In the genomic region with DNA sequence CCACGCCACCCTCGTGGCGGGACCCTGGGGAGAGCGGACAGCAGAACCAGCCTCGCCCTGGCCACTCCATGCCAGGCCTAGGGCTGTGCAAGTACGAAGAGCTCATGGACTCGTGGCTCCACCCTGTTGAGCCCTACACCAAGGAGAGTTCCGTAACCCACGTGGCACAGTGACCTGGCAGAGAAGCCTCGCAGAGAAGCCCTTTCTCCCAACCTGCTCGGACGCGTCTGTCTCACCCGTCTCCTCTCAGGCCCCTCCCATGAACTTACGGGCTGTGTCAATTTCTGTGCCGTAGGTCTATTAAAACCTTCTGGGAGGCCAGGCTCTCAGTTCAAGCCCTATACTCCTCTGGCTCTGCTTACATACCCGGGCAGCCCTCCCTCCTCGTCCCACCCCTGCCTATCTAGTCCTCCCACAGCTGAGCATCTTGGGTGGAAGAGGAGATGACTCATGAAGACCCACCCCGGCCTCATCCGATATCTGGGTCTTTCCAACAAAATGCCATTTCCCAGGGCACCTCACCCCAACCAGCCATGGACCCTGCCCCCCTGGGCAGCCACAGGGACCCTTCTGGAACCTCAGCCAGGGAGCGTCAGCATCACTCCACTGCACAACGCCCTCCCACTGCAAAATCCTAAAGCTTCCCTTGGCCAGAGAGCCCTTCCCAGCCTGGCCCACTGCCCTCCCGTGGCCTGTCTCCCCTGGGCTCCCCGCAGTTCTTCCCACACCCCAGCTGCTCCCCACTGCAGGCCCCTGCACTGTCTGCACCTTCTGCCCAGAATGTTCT, we compare ENCODE assay signal across 8 cellular contexts. TPM values are rescaled to one million over a fixed set of nuclear protein-coding genes. Genes with fewer than 3 reads are reported as not detected.
DNase-seq lines count a peak whose midpoint lies in the region; ATAC-seq, FAIRE-seq and TF ChIP-seq lines count a peak whose summit lies in the region.

No MANE protein-coding gene starts in this region.

- H3K4me1 ChIP-seq in HepG2 (ENCODE audit: insufficient read depth, low read length) (peaks cover 16% of the 10 kb centered on the region), right lobe of liver (peaks cover 0 to 5% (median 0%) of the 10 kb centered on the region in 4 donors), lower lobe of right lung (peaks cover 14% of the 10 kb centered on the region), vagina (peaks cover 33% of the 10 kb centered on the region)

- H3K27me3 ChIP-seq in HepG2 (ENCODE audit: control insufficient read depth in 1 of 2, insufficient read depth in 2 of 2, low read length in 2 of 2) (no peaks in the 10 kb centered on the region; a peak in 1 of 5 replicates), right lobe of liver (no peaks in the 10 kb centered on the region), lower lobe of right lung (ENCODE audit: low read depth) (no peaks in the 10 kb centered on the region), vagina (no peaks in the 10 kb centered on the region)

- peak overlapping the region; percentile 79 for H3K27ac Mint-ChIP-seq in chondrocyte (ENCODE audit: unreplicated experiment)

- TF ChIP-seq POLR2A in HepG2 (IDR thresholded peaks at IDR 0.05; ENCODE audit: insufficient read depth in 1 of 2, low read depth in 2 of 2, low read length in 2 of 2) (no peak), right lobe of liver (IDR thresholded peaks at IDR 0.05) (no peak), vagina (IDR thresholded peaks at IDR 0.05) (no peak)

- TF ChIP-seq CTCF in HepG2 (CRISPR knock-in tag; IDR thresholded peaks at IDR 0.05) (no peak), right lobe of liver (IDR thresholded peaks at IDR 0.05) (no peak), chondrocyte (IDR thresholded peaks at IDR 0.05) (no peak), lower lobe of right lung (IDR thresholded peaks at IDR 0.05) (no peak), vagina (IDR thresholded peaks at IDR 0.05) (no peak)

- no peaks in the 10 kb centered on the region for H3K9me3 Mint-ChIP-seq in chondrocyte (ENCODE audit: low read depth)

- DNase-seq in HepG2 (ENCODE audit: low spot score) (no peak), right lobe of liver (no peak), chondrocyte (ENCODE audit: low spot score) (no peak), lower lobe of right lung (no peak), vagina (ENCODE audit: extremely low spot score in 2 of 2) (no peak)

- peaks cover 26% of the 10 kb centered on the region for H3K4me1 Mint-ChIP-seq in chondrocyte (ENCODE audit: low read depth)

- TF ChIP-seq EP300 in HepG2 (IDR thresholded peaks at IDR 0.05; ENCODE audit: low read depth in 2 of 2, low read length in 2 of 2) (no peak), HepG2 (CRISPR knock-in tag; IDR thresholded peaks at IDR 0.05; ENCODE audit: borderline replicate concordance) (no peak)

- CTCF ChIA-PET in HepG2 (lab: Yijun Ruan, JAX; ENCODE audit: low intra/inter-chr PET ratio, low total read pairs) = no interaction called here

- H3K27me3 Mint-ChIP-seq in chondrocyte (ENCODE audit: low read depth) = no peaks in the 10 kb centered on the region

- peak overlapping the region; percentile 97; the same call in 1 of the 2 replicates for H3K4me2 ChIP-seq in HepG2 (ENCODE audit: low read depth, low read length)

- in situ Hi-C loops in HepG2 (cut with HindIII; ENCODE audit: extremely low pct_ligation_motif_present, low pct_unique_long_range_greater_than_20kb) = no loop called here

- peaks cover 7% of the 10 kb centered on the region for H3K36me3 Mint-ChIP-seq in chondrocyte (ENCODE audit: low read depth)

- H4K20me1 ChIP-seq in HepG2 (ENCODE audit: insufficient read depth, low read length) = no peaks in the 10 kb centered on the region

- H3K27ac ChIP-seq in HepG2 (ENCODE audit: extremely low read length, insufficient read depth, low read length) (no peak overlapping the region), right lobe of liver (no peak overlapping the region), lower lobe of right lung (no peak overlapping the region), vagina (peak overlapping the region; percentile 86)

- H3K79me2 ChIP-seq in HepG2 (ENCODE audit: insufficient read depth, low read length) = peaks cover 10% of the 10 kb centered on the region

- no peak for FAIRE-seq in HepG2 (lab: Jason Lieb, UNC)

- WGBS in HepG2 (ENCODE audit: low lambda C conversion rate) = 95% methylated on average over 24 of the region's 24 CpGs
- 67% methylated on average over 11 of the region's 24 CpGs for WGBS in right lobe of liver (ENCODE audit: insufficient coverage, low coverage, low lambda C conversion rate, missing lambda C conversion rate)

- H3K4me3 ChIP-seq in HepG2 (replicated peaks in 1 of 3; ENCODE audit: insufficient read depth in 1 of 3, low read depth in 2 of 3, low read length in 3 of 3) = no peak overlapping the region; a peak in 1 of 6 replicates
- no peak overlapping the region for H3K4me3 ChIP-seq in right lobe of liver
- peak overlapping the region; percentile 6 for H3K4me3 ChIP-seq in lower lobe of right lung
- peak overlapping the region; percentile 74 to 87 for H3K4me3 ChIP-seq in vagina

- BruUV-seq in HepG2 (replicated peaks; lab: Mats Ljungman, UMichigan) = no TSS peak

- POLR2A ChIA-PET in HepG2 (lab: Yijun Ruan, JAX) = interaction anchor here (0.9 to 1.2 kb wide), 3 partner anchors 16 to 112 kb away, joined by 3 to 5 read pairs (median 4); partner anchors contain the start of gene HDGFL2

- peak overlapping the region; percentile 98 for H3K4me3 Mint-ChIP-seq in chondrocyte (ENCODE audit: unreplicated experiment)

- peaks cover 9 to 21% of the 10 kb centered on the region in 2 experiments for H3K36me3 ChIP-seq in HepG2 (replicated peaks in 1 of 2; ENCODE audit: control insufficient read depth in 1 of 2, insufficient read depth in 2 of 2, low read length in 2 of 2)
- H3K36me3 ChIP-seq in right lobe of liver = peaks cover 0 to 33% (median 14%) of the 10 kb centered on the region in 4 donors
- H3K36me3 ChIP-seq in lower lobe of right lung = peaks cover 43% of the 10 kb centered on the region
- peaks cover 0 to 30% of the 10 kb centered on the region in 2 donors for H3K36me3 ChIP-seq in vagina

- no peak for ATAC-seq in HepG2
- no peak for ATAC-seq in right lobe of liver
- ATAC-seq in lower lobe of right lung = no peak
- no peak for ATAC-seq in GM18519 (IDR thresholded peaks at IDR 0.05; ENCODE audit: low FRiP score, unreplicated experiment)
- ATAC-seq in HG03025 (IDR thresholded peaks at IDR 0.05; ENCODE audit: low FRiP score, unreplicated experiment) = no peak
- no peak for ATAC-seq in HG03135 (IDR thresholded peaks at IDR 0.05; ENCODE audit: unreplicated experiment)

- intact Hi-C loops in HepG2 (cut with micrococcal nuclease; ENCODE audit: unreplicated experiment) (loop anchor here (5.0 kb wide), 1 partner anchor 53 kb away; the partner anchor contains the start of genes CHAF1A and SH3GL1), right lobe of liver (cut with DNase I) (loop anchor here in 1 of 2 donors (10.0 kb wide), 1 partner anchor 50 kb away; the partner anchor contains the start of genes CHAF1A and SH3GL1), lower lobe of right lung (cut with DNase I) (no loop called here), vagina (cut with DNase I) (no loop called here)

- H3K9ac ChIP-seq in HepG2 (ENCODE audit: insufficient read depth, low read depth, low read length) = 0 out of 2 replicates have a peak overlapping the region, but pooled peaks have one; percentile 8

- no peak for TF ChIP-seq RAD21 in HepG2 (CRISPR knock-in tag; IDR thresholded peaks at IDR 0.05)

- H2AFZ ChIP-seq in HepG2 (ENCODE audit: low read length) = no peak overlapping the region

- H3K9me3 ChIP-seq in HepG2 (ENCODE audit: low read length) (no peaks in the 10 kb centered on the region), right lobe of liver (no peaks in the 10 kb centered on the region), lower lobe of right lung (no peaks in the 10 kb centered on the region), vagina (no peaks in the 10 kb centered on the region)

RNA-seq across cellular contexts. Expression of gene UBXN6, which starts 2.4 kb away (rescaled TPM):
- total RNA-seq in HepG2 (2016; rRNA removed; fragmentation: Illumina TruSeq; extraction: Trizol) = 33.6 and 35.5 TPM in 2 replicates
- 82.0 and 89.5 TPM in 2 replicates for total RNA-seq in HepG2 (2016; cell fraction: cytosol; rRNA removed; fragmentation: Illumina TruSeq; extraction: Trizol; ENCODE audit: low read depth)
- total RNA-seq in HepG2 (2016; cell fraction: insoluble cytoplasmic fraction; rRNA removed; fragmentation: Illumina TruSeq; extraction: Trizol) = 26.5 and 40.3 TPM in 2 replicates
- 92.4 and 97.7 TPM in 2 replicates for total RNA-seq in HepG2 (2016; cell fraction: membrane; rRNA removed; fragmentation: Illumina TruSeq; extraction: Trizol)
- 14.4 and 21.6 TPM in 2 replicates for total RNA-seq in HepG2 (2016; cell fraction: nucleus; rRNA removed; fragmentation: Illumina TruSeq; extraction: Trizol)
- polyA plus RNA-seq in HepG2 (2011; rRNA removed) = 34.9 and 44.2 TPM in 2 replicates
- 33.0 and 55.5 TPM in 2 replicates for polyA plus RNA-seq in HepG2 (2011; cell fraction: cytosol; rRNA removed)
- 41.1 and 57.2 TPM in 2 replicates for polyA plus RNA-seq in HepG2 (2011; cell fraction: nucleus; rRNA removed)
- 24.9 and 32.9 TPM in 2 replicates for polyA plus RNA-seq in HepG2 (2012)
- polyA plus RNA-seq in HepG2 (2016; cell fraction: cytosol; fragmentation: Illumina TruSeq; extraction: Trizol; ENCODE audit: low read depth) = 99.5 and 107 TPM in 2 replicates
- polyA plus RNA-seq in HepG2 (2016; cell fraction: insoluble cytoplasmic fraction; fragmentation: Illumina TruSeq; extraction: Trizol; ENCODE audit: low read depth) = 35.2 and 44.8 TPM in 2 replicates
- polyA plus RNA-seq in HepG2 (2016; cell fraction: membrane; fragmentation: Illumina TruSeq; extraction: Trizol; ENCODE audit: low read depth) = 107 and 115 TPM in 2 replicates
- polyA plus RNA-seq in HepG2 (2016; cell fraction: nucleus; fragmentation: Illumina TruSeq; extraction: Trizol; ENCODE audit: insufficient read depth, low read depth) = 46.4 and 52.3 TPM in 2 replicates
- 27.9 and 43.0 TPM in 2 replicates for polyA minus RNA-seq in HepG2 (2011; rRNA and poly(A)+ RNA removed; ENCODE audit: low replicate concordance)
- polyA minus RNA-seq in HepG2 (2011; cell fraction: cytosol; rRNA and poly(A)+ RNA removed) = 17.5 and 20.2 TPM in 2 replicates
- 7.8 and 11.1 TPM in 2 replicates for polyA minus RNA-seq in HepG2 (2011; cell fraction: nucleus; rRNA and poly(A)+ RNA removed)
- 10 to 100 TPM; 47.2 to 79.1 (median 58.8) TPM for total RNA-seq in right lobe of liver
- total RNA-seq in chondrocyte = 83.7 to 90.2 TPM (median 86.9 TPM) in 3 replicates
- total RNA-seq in lower lobe of right lung = 86.1 TPM
- 147 TPM for total RNA-seq in vagina

RNA-seq across cellular contexts. Expression of gene HDGFL2, which starts 17.0 kb away (rescaled TPM):
- total RNA-seq in HepG2 (2016; rRNA removed; fragmentation: Illumina TruSeq; extraction: Trizol) = 47.9 and 51.1 TPM in 2 replicates
- 7.5 and 8.8 TPM in 2 replicates for total RNA-seq in HepG2 (2016; cell fraction: cytosol; rRNA removed; fragmentation: Illumina TruSeq; extraction: Trizol; ENCODE audit: low read depth)
- 38.9 and 55.4 TPM in 2 replicates for total RNA-seq in HepG2 (2016; cell fraction: insoluble cytoplasmic fraction; rRNA removed; fragmentation: Illumina TruSeq; extraction: Trizol)
- total RNA-seq in HepG2 (2016; cell fraction: membrane; rRNA removed; fragmentation: Illumina TruSeq; extraction: Trizol) = 11.6 and 13.8 TPM in 2 replicates
- total RNA-seq in HepG2 (2016; cell fraction: nucleus; rRNA removed; fragmentation: Illumina TruSeq; extraction: Trizol) = 29.4 and 31.2 TPM in 2 replicates
- polyA plus RNA-seq in HepG2 (2011; rRNA removed) = 20.0 and 26.0 TPM in 2 replicates
- polyA plus RNA-seq in HepG2 (2011; cell fraction: cytosol; rRNA removed) = 11.0 and 22.9 TPM in 2 replicates
- polyA plus RNA-seq in HepG2 (2011; cell fraction: nucleus; rRNA removed) = 50.4 and 56.5 TPM in 2 replicates
- 20.9 and 29.2 TPM in 2 replicates for polyA plus RNA-seq in HepG2 (2012)
- polyA plus RNA-seq in HepG2 (2016; cell fraction: cytosol; fragmentation: Illumina TruSeq; extraction: Trizol; ENCODE audit: low read depth) = 5.7 and 6.4 TPM in 2 replicates
- 59.0 and 65.1 TPM in 2 replicates for polyA plus RNA-seq in HepG2 (2016; cell fraction: insoluble cytoplasmic fraction; fragmentation: Illumina TruSeq; extraction: Trizol; ENCODE audit: low read depth)
- polyA plus RNA-seq in HepG2 (2016; cell fraction: membrane; fragmentation: Illumina TruSeq; extraction: Trizol; ENCODE audit: low read depth) = 8.6 and 10.8 TPM in 2 replicates
- 76.7 and 79.6 TPM in 2 replicates for polyA plus RNA-seq in HepG2 (2016; cell fraction: nucleus; fragmentation: Illumina TruSeq; extraction: Trizol; ENCODE audit: insufficient read depth, low read depth)
- 12.6 and 23.4 TPM in 2 replicates for polyA minus RNA-seq in HepG2 (2011; rRNA and poly(A)+ RNA removed; ENCODE audit: low replicate concordance)
- polyA minus RNA-seq in HepG2 (2011; cell fraction: cytosol; rRNA and poly(A)+ RNA removed) = 10.2 and 16.9 TPM in 2 replicates
- polyA minus RNA-seq in HepG2 (2011; cell fraction: nucleus; rRNA and poly(A)+ RNA removed) = 12.0 and 12.8 TPM in 2 replicates
- total RNA-seq in right lobe of liver = 10 to 100 TPM in 5 of 6 experiments, 1 to 10 TPM in 1; 8.4 to 16.3 (median 14.0) TPM
- 50.0 to 66.5 TPM (median 51.7 TPM) in 3 replicates for total RNA-seq in chondrocyte
- total RNA-seq in lower lobe of right lung = 29.4 TPM
- total RNA-seq in vagina = 33.1 TPM

RNA-seq across cellular contexts. Expression of gene CHAF1A, which starts 52.7 kb away (rescaled TPM):
- total RNA-seq in HepG2 (2016; rRNA removed; fragmentation: Illumina TruSeq; extraction: Trizol) = 27.3 and 34.8 TPM in 2 replicates
- total RNA-seq in HepG2 (2016; cell fraction: cytosol; rRNA removed; fragmentation: Illumina TruSeq; extraction: Trizol; ENCODE audit: low read depth) = 18.8 and 20.2 TPM in 2 replicates
- total RNA-seq in HepG2 (2016; cell fraction: insoluble cytoplasmic fraction; rRNA removed; fragmentation: Illumina TruSeq; extraction: Trizol) = 19.1 and 34.6 TPM in 2 replicates
- total RNA-seq in HepG2 (2016; cell fraction: membrane; rRNA removed; fragmentation: Illumina TruSeq; extraction: Trizol) = 20.4 and 23.9 TPM in 2 replicates
- 25.6 and 26.6 TPM in 2 replicates for total RNA-seq in HepG2 (2016; cell fraction: nucleus; rRNA removed; fragmentation: Illumina TruSeq; extraction: Trizol)
- polyA plus RNA-seq in HepG2 (2011; rRNA removed) = 11.0 and 13.1 TPM in 2 replicates
- polyA plus RNA-seq in HepG2 (2011; cell fraction: cytosol; rRNA removed) = 5.7 and 16.6 TPM in 2 replicates
- 41.7 and 67.3 TPM in 2 replicates for polyA plus RNA-seq in HepG2 (2011; cell fraction: nucleus; rRNA removed)
- polyA plus RNA-seq in HepG2 (2012) = 6.8 and 11.8 TPM in 2 replicates
- 4.9 and 5.2 TPM in 2 replicates for polyA plus RNA-seq in HepG2 (2016; cell fraction: cytosol; fragmentation: Illumina TruSeq; extraction: Trizol; ENCODE audit: low read depth)
- polyA plus RNA-seq in HepG2 (2016; cell fraction: insoluble cytoplasmic fraction; fragmentation: Illumina TruSeq; extraction: Trizol; ENCODE audit: low read depth) = 23.0 and 29.8 TPM in 2 replicates
- 9.0 and 10.1 TPM in 2 replicates for polyA plus RNA-seq in HepG2 (2016; cell fraction: membrane; fragmentation: Illumina TruSeq; extraction: Trizol; ENCODE audit: low read depth)
- 57.2 and 60.7 TPM in 2 replicates for polyA plus RNA-seq in HepG2 (2016; cell fraction: nucleus; fragmentation: Illumina TruSeq; extraction: Trizol; ENCODE audit: insufficient read depth, low read depth)
- 26.8 and 48.0 TPM in 2 replicates for polyA minus RNA-seq in HepG2 (2011; rRNA and poly(A)+ RNA removed; ENCODE audit: low replicate concordance)
- 7.6 and 9.2 TPM in 2 replicates for polyA minus RNA-seq in HepG2 (2011; cell fraction: cytosol; rRNA and poly(A)+ RNA removed)
- polyA minus RNA-seq in HepG2 (2011; cell fraction: nucleus; rRNA and poly(A)+ RNA removed) = 13.2 and 17.5 TPM in 2 replicates
- 1 to 10 TPM; 3.1 to 9.2 (median 3.5) TPM for total RNA-seq in right lobe of liver
- 6.6 to 20.5 TPM (median 7.1 TPM) in 3 replicates for total RNA-seq in chondrocyte
- total RNA-seq in lower lobe of right lung = 7.2 TPM
- 21.4 TPM for total RNA-seq in vagina

RNA-seq across cellular contexts. Expression of gene SH3GL1, which starts 54.8 kb away (rescaled TPM):
- total RNA-seq in HepG2 (2016; rRNA removed; fragmentation: Illumina TruSeq; extraction: Trizol) = 26.7 and 33.0 TPM in 2 replicates
- 13.7 and 15.7 TPM in 2 replicates for total RNA-seq in HepG2 (2016; cell fraction: cytosol; rRNA removed; fragmentation: Illumina TruSeq; extraction: Trizol; ENCODE audit: low read depth)
- total RNA-seq in HepG2 (2016; cell fraction: insoluble cytoplasmic fraction; rRNA removed; fragmentation: Illumina TruSeq; extraction: Trizol) = 24.6 and 34.8 TPM in 2 replicates
- total RNA-seq in HepG2 (2016; cell fraction: membrane; rRNA removed; fragmentation: Illumina TruSeq; extraction: Trizol) = 29.5 and 35.2 TPM in 2 replicates
- total RNA-seq in HepG2 (2016; cell fraction: nucleus; rRNA removed; fragmentation: Illumina TruSeq; extraction: Trizol) = 16.4 and 18.3 TPM in 2 replicates
- 45.1 and 52.3 TPM in 2 replicates for polyA plus RNA-seq in HepG2 (2011; rRNA removed)
- polyA plus RNA-seq in HepG2 (2011; cell fraction: cytosol; rRNA removed) = 35.9 and 53.9 TPM in 2 replicates
- polyA plus RNA-seq in HepG2 (2011; cell fraction: nucleus; rRNA removed) = 63.6 and 70.8 TPM in 2 replicates
- 50.6 and 52.1 TPM in 2 replicates for polyA plus RNA-seq in HepG2 (2012)
- 29.2 and 32.7 TPM in 2 replicates for polyA plus RNA-seq in HepG2 (2016; cell fraction: cytosol; fragmentation: Illumina TruSeq; extraction: Trizol; ENCODE audit: low read depth)
- 56.5 and 70.3 TPM in 2 replicates for polyA plus RNA-seq in HepG2 (2016; cell fraction: insoluble cytoplasmic fraction; fragmentation: Illumina TruSeq; extraction: Trizol; ENCODE audit: low read depth)
- 57.9 and 61.3 TPM in 2 replicates for polyA plus RNA-seq in HepG2 (2016; cell fraction: membrane; fragmentation: Illumina TruSeq; extraction: Trizol; ENCODE audit: low read depth)
- 52.2 and 56.7 TPM in 2 replicates for polyA plus RNA-seq in HepG2 (2016; cell fraction: nucleus; fragmentation: Illumina TruSeq; extraction: Trizol; ENCODE audit: insufficient read depth, low read depth)
- polyA minus RNA-seq in HepG2 (2011; rRNA and poly(A)+ RNA removed; ENCODE audit: low replicate concordance) = 39.3 and 69.8 TPM in 2 replicates
- polyA minus RNA-seq in HepG2 (2011; cell fraction: cytosol; rRNA and poly(A)+ RNA removed) = 30.6 and 31.5 TPM in 2 replicates
- polyA minus RNA-seq in HepG2 (2011; cell fraction: nucleus; rRNA and poly(A)+ RNA removed) = 19.3 and 22.8 TPM in 2 replicates
- total RNA-seq in right lobe of liver = 10 to 100 TPM; 22.6 to 47.7 (median 25.2) TPM
- 96.3 to 103 TPM (median 96.6 TPM) in 3 replicates for total RNA-seq in chondrocyte
- total RNA-seq in lower lobe of right lung = 44.3 TPM
- 65.6 TPM for total RNA-seq in vagina

Comparison
In these comparisons a context has a peak if more than half of its experiments do, and no peak if none do; other contexts are left out.
1. H3K4me3 ChIP-seq: peak in lower lobe of right lung (single experiment) and vagina (2 of 2); none in HepG2 (0 of 3) and right lobe of liver (0 of 3).